In genomic region chr2:203873921-203874631, GRCh38 we compare ENCODE assay signal across 14 cellular contexts. TPM values are rescaled to one million over a fixed set of nuclear protein-coding genes. Genes with fewer than 3 reads are reported as not detected.
DNase-seq lines count a peak whose midpoint lies in the region; ATAC-seq and TF ChIP-seq lines count a peak whose summit lies in the region.
"Had no signal": no experiment of that assay in that cellular context is flagged by ENCODE, and none has a peak within 500 bp of the region (broad histone marks: within the 10 kb centered on the region; RNA-seq: fewer than 3 reads in every experiment).

No MANE protein-coding gene starts in this region.

- no peaks in the 10 kb centered on the region for H3K4me1 ChIP-seq in tibial nerve
- H3K4me1 ChIP-seq: colonic mucosa had no signal

- no peak for TF ChIP-seq POLR2A in tibial nerve (IDR thresholded peaks at IDR 0.05)

- TF ChIP-seq RAD21 in neural cell (conservative IDR thresholded peaks at IDR 0.05): peak; percentile 21

- peak; percentile 60 for TF ChIP-seq EP300 in neural cell (conservative IDR thresholded peaks at IDR 0.05; ENCODE audit: poor library complexity, severe bottlenecking)
- no peak for TF ChIP-seq EP300 in tibial nerve (IDR thresholded peaks at IDR 0.05)

- WGBS in tibial nerve, 2 donors: 75 to 80% methylated on average over 5 of the region's 5 CpGs

- no peak for TF ChIP-seq CTCF in neural cell (IDR thresholded peaks at IDR 0.05; ENCODE audit: poor library complexity, severe bottlenecking)
- TF ChIP-seq CTCF in tibial nerve (IDR thresholded peaks at IDR 0.05): no peak

- ATAC-seq in activated naive CD8-positive, alpha-beta T cell treated with anti-CD3 and anti-CD28 coated beads, Interleukin-2, amount 50 U/mL, for 24 hours: no peak
- ATAC-seq: stimulated activated naive B cell treated with anti-CD40 and anti-IgM and Interleukin-4, amounts not matched to agents 10 μg/mL and 1 μg/mL and 100 μg/mL, for 72 hours had no signal

- H3K4me3 ChIP-seq in neural cell (ENCODE audit: low read length) (peak overlapping the region; percentile 40), tibial nerve (no peak overlapping the region)
- H3K4me3 ChIP-seq: colonic mucosa had no signal

- no peaks in the 10 kb centered on the region for H3K36me3 ChIP-seq in neural cell (ENCODE audit: insufficient read depth, low read length)
- no peaks in the 10 kb centered on the region for H3K36me3 ChIP-seq in tibial nerve
- H3K36me3 ChIP-seq: colonic mucosa had no signal

- no peaks in the 10 kb centered on the region for H3K9me2 ChIP-seq in neural cell (ENCODE audit: insufficient read depth, low read length)

- H3K27ac Mint-ChIP-seq in activated CD4-positive, alpha-beta T cell treated with anti-CD3 and anti-CD28 coated beads, Interleukin-2, amount 10 ng/mL, durations not matched to agents 24 days and 14 days: peak overlapping the region; percentile 59
- H3K27ac Mint-ChIP-seq in activated naive CD8-positive, alpha-beta T cell treated with anti-CD3 and anti-CD28 coated beads, Interleukin-2, amount 50 U/mL, for 24 hours: peak overlapping the region; percentile 74
- H3K27ac Mint-ChIP-seq: stimulated activated naive B cell treated with anti-CD40 and anti-IgM and Interleukin-4, amounts not matched to agents 10 μg/mL and 1 μg/mL and 100 μg/mL, for 72 hours had no signal

- peak overlapping the region; percentile 70 for H2AFZ ChIP-seq in neural cell (ENCODE audit: low read depth, low read length)

- no peaks in the 10 kb centered on the region for H3K27me3 Mint-ChIP-seq in activated CD4-positive, alpha-beta T cell treated with anti-CD3 and anti-CD28 coated beads, Interleukin-2, amount 10 ng/mL, durations not matched to agents 24 days and 14 days
- no peaks in the 10 kb centered on the region for H3K27me3 Mint-ChIP-seq in activated naive CD8-positive, alpha-beta T cell treated with anti-CD3 and anti-CD28 coated beads, Interleukin-2, amount 50 U/mL, for 24 hours

- H3K4me2 ChIP-seq in neural cell (ENCODE audit: low read length): peak overlapping the region; percentile 41

- intact Hi-C loops in activated CD4-positive, alpha-beta T cell treated with anti-CD3 and anti-CD28 coated beads, Interleukin-2, amount 10 ng/mL, durations not matched to agents 24 days and 14 days (cut with micrococcal nuclease): no loop called here

- peaks cover 68% of the 10 kb centered on the region for H3K36me3 Mint-ChIP-seq in activated CD4-positive, alpha-beta T cell treated with anti-CD3 and anti-CD28 coated beads, Interleukin-2, amount 10 ng/mL, durations not matched to agents 24 days and 14 days (ENCODE audit: low read depth)
- H3K36me3 Mint-ChIP-seq in activated naive CD8-positive, alpha-beta T cell treated with anti-CD3 and anti-CD28 coated beads, Interleukin-2, amount 50 U/mL, for 24 hours (ENCODE audit: low read depth): peaks cover 60% of the 10 kb centered on the region

- H3K4me1 Mint-ChIP-seq in activated CD4-positive, alpha-beta T cell treated with anti-CD3 and anti-CD28 coated beads, Interleukin-2, amount 10 ng/mL, durations not matched to agents 24 days and 14 days: peaks cover 54% of the 10 kb centered on the region
- peaks cover 69% of the 10 kb centered on the region for H3K4me1 Mint-ChIP-seq in activated naive CD8-positive, alpha-beta T cell treated with anti-CD3 and anti-CD28 coated beads, Interleukin-2, amount 50 U/mL, for 24 hours

- H3K9me3 Mint-ChIP-seq in activated CD4-positive, alpha-beta T cell treated with anti-CD3 and anti-CD28 coated beads, Interleukin-2, amount 10 ng/mL, durations not matched to agents 24 days and 14 days: peaks cover 13% of the 10 kb centered on the region
- peaks cover 10% of the 10 kb centered on the region for H3K9me3 Mint-ChIP-seq in activated naive CD8-positive, alpha-beta T cell treated with anti-CD3 and anti-CD28 coated beads, Interleukin-2, amount 50 U/mL, for 24 hours

- H3K79me2 ChIP-seq in neural cell (replicated peaks; ENCODE audit: insufficient read depth, low read length): no peaks in the 10 kb centered on the region

- peak overlapping the region; percentile 0 for H3K4me3 Mint-ChIP-seq in activated CD4-positive, alpha-beta T cell treated with anti-CD3 and anti-CD28 coated beads, Interleukin-2, amount 10 ng/mL, durations not matched to agents 24 days and 14 days
- no peak overlapping the region for H3K4me3 Mint-ChIP-seq in activated naive CD8-positive, alpha-beta T cell treated with anti-CD3 and anti-CD28 coated beads, Interleukin-2, amount 50 U/mL, for 24 hours
- H3K4me3 Mint-ChIP-seq: stimulated activated naive B cell treated with anti-CD40 and anti-IgM and Interleukin-4, amounts not matched to agents 10 μg/mL and 1 μg/mL and 100 μg/mL, for 72 hours had no signal

- H3K27me3 ChIP-seq in neural cell (ENCODE audit: insufficient read depth, low read depth, low read length) (no peaks in the 10 kb centered on the region), tibial nerve (no peaks in the 10 kb centered on the region)
- H3K27me3 ChIP-seq: colonic mucosa had no signal

- peaks cover 14% of the 10 kb centered on the region for H3F3A ChIP-seq in neural cell (ENCODE audit: insufficient read depth, low read length, poor library complexity, severe bottlenecking)

- DNase-seq in activated CD4-positive, alpha-beta T cell treated with anti-CD3 and anti-CD28 coated beads, Interleukin-2, amount 10 ng/mL, durations not matched to agents 24 days and 14 days: peak; percentile 71
- no peak for DNase-seq in activated CD4-positive, alpha-beta T cell treated with anti-CD3 and anti-CD28 coated beads for 4 hours
- DNase-seq in NCI-H2196 treated with DMSO at 0.1 percent for 48 hours (lab: John Stamatoyannopoulos, UW; ENCODE audit: unreplicated experiment): peak; percentile 15
- DNase-seq in activated naive CD8-positive, alpha-beta T cell treated with anti-CD3 and anti-CD28 coated beads, Interleukin-2, amount 50 U/mL, for 24 hours: no peak
- DNase-seq in D341Med (ENCODE audit: low spot score): no peak
- no peak for DNase-seq in NCI-H1092 (lab: John Stamatoyannopoulos, UW)
- DNase-seq in tibial nerve (ENCODE audit: low spot score in 2 of 2): no peak
- DNase-seq: colonic mucosa; MV-4-11; NCI-H69; stimulated activated CD4-positive, alpha-beta T cell treated with anti-CD3 and anti-CD28 coated beads, Interleukin-2, amount 100 ng/mL, for 24 hours; stimulated activated naive B cell treated with anti-CD40 and anti-IgM and Interleukin-4, amounts not matched to agents 10 μg/mL and 1 μg/mL and 100 μg/mL, for 72 hours had no signal

- H3K9me3 ChIP-seq in neural cell (ENCODE audit: low read length) (no peaks in the 10 kb centered on the region), tibial nerve (no peaks in the 10 kb centered on the region)
- H3K9me3 ChIP-seq: colonic mucosa had no signal

- peak overlapping the region; percentile 40 for H3K9ac ChIP-seq in neural cell (ENCODE audit: low read length)

- peak overlapping the region; percentile 81 for H3K27ac ChIP-seq in neural cell (ENCODE audit: low read length)
- no peak overlapping the region for H3K27ac ChIP-seq in tibial nerve
- H3K27ac ChIP-seq: colonic mucosa had no signal

- no peaks in the 10 kb centered on the region for H4K20me1 ChIP-seq in neural cell (ENCODE audit: insufficient read depth)

TF ChIP-seq in neural cell, 6 proteins besides CTCF, POLR2A, EP300 and RAD21:
- TF ChIP-seq POLR2AphosphoS5 (IDR thresholded peaks at IDR 0.05): peak; percentile 64
- no peak for TF ChIP-seq EZH2 (IDR thresholded peaks at IDR 0.05; ENCODE audit: borderline replicate concordance, insufficient read depth, low read length, poor library complexity, severe bottlenecking)
- peak; percentile 55 for TF ChIP-seq MXI1 (conservative IDR thresholded peaks at IDR 0.05; ENCODE audit: poor library complexity, severe bottlenecking)
- TF ChIP-seq SMC3 (conservative IDR thresholded peaks at IDR 0.05; ENCODE audit: poor library complexity): no peak
- no peak for TF ChIP-seq TAF1 (IDR thresholded peaks at IDR 0.05; ENCODE audit: low read depth)
- TF ChIP-seq REST (IDR thresholded peaks at IDR 0.05; ENCODE audit: borderline replicate concordance): no peak

RNA-seq across cellular contexts. Expression of gene CTLA4, which starts 6.5 kb away (rescaled TPM):
- total RNA-seq in activated CD4-positive, alpha-beta T cell treated with anti-CD3 and anti-CD28 coated beads, Interleukin-2, amount 10 ng/mL, durations not matched to agents 24 days and 14 days: 104 TPM in 2 replicates
- not detected in 2 replicates for polyA plus RNA-seq in neural cell
- not detected in 2 replicates for polyA minus RNA-seq in neural cell
- total RNA-seq in tibial nerve: not detected
- total RNA-seq: pulmonary artery endothelial cell had no signal

Comparison
In these comparisons a context has a peak if more than half of its experiments do, and no peak if none do; other contexts are left out.
1. DNase-seq: peak in activated CD4-positive, alpha-beta T cell treated with anti-CD3 and anti-CD28 coated beads, Interleukin-2, amount 10 ng/mL, durations not matched to agents 24 days and 14 days (single experiment) and NCI-H2196 treated with DMSO at 0.1 percent for 48 hours (single experiment); none in activated CD4-positive, alpha-beta T cell treated with anti-CD3 and anti-CD28 coated beads for 4 hours (0 of 2), activated naive CD8-positive, alpha-beta T cell treated with anti-CD3 and anti-CD28 coated beads, Interleukin-2, amount 50 U/mL, for 24 hours (single experiment), D341Med (single experiment), NCI-H1092 (single experiment) and tibial nerve (0 of 2).
2. RNA of gene CTLA4, which starts 6.5 kb away (total RNA-seq): 104 TPM in activated CD4-positive, alpha-beta T cell treated with anti-CD3 and anti-CD28 coated beads, Interleukin-2, amount 10 ng/mL, durations not matched to agents 24 days and 14 days; not detected in tibial nerve; every median in the first group is over 100 times any median in the second.